ENCODE assay signal across 33 cellular contexts in genomic region chr7:3326246-3326645, GRCh38.
"Had no signal": no experiment of that assay in that cellular context is flagged by ENCODE, and none has a peak within 500 bp of the region (broad histone marks: within the 10 kb centered on the region; RNA-seq: fewer than 3 reads in every experiment).

No MANE protein-coding gene starts in this region.

- H3K9me3 Mint-ChIP-seq: activated B cell treated with CpG ODN at 0.5 μM for 24 hours; activated CD8-positive, alpha-beta T cell treated with anti-CD3 and anti-CD28 coated beads for 36 hours; activated naive CD8-positive, alpha-beta T cell treated with anti-CD3 and anti-CD28 coated beads for 36 hours; activated naive CD8-positive, alpha-beta T cell treated with anti-CD3 and anti-CD28 coated beads, Interleukin-2, amount 50 U/mL, for 24 hours; activated T-cell treated with anti-CD3 and anti-CD28 coated beads, Interleukin-2, amount 50 U/mL, for 4 hours; activated T-helper 17 cell treated with anti-CD3 and anti-CD28 coated beads, Interleukin-2, amount 50 U/mL, for 72 hours; T-helper 1 cell treated with Interleukin-12 subunit alpha and Interleukin-12 subunit beta and Interleukin-4 antibody, amounts not matched to agents 30 μg/mL and 1 μg/mL, for 36 hours had no signal

- H3K36me3 ChIP-seq: adrenal gland, ascending aorta, breast epithelium, cardiac muscle cell, colonic mucosa, heart left ventricle, WERI-Rb-1 had no signal

- H3K27ac ChIP-seq: adrenal gland, ascending aorta, breast epithelium, cardiac muscle cell, colonic mucosa, dorsolateral prefrontal cortex, heart left ventricle, WERI-Rb-1 had no signal

- H3K36me3 Mint-ChIP-seq: activated naive CD8-positive, alpha-beta T cell treated with anti-CD3 and anti-CD28 coated beads for 36 hours had no signal

- H3K4me3 ChIP-seq: adrenal gland, ascending aorta, breast epithelium, cardiac muscle cell, colonic mucosa, dorsolateral prefrontal cortex, heart left ventricle had no signal

- H3K27me3 ChIP-seq: adrenal gland, ascending aorta, breast epithelium, cardiac muscle cell, colonic mucosa, heart left ventricle had no signal

- H3K4me3 Mint-ChIP-seq: activated B cell treated with CpG ODN at 0.5 μM for 24 hours; activated CD8-positive, alpha-beta T cell treated with anti-CD3 and anti-CD28 coated beads for 36 hours; activated naive CD8-positive, alpha-beta T cell treated with anti-CD3 and anti-CD28 coated beads for 36 hours; activated naive CD8-positive, alpha-beta T cell treated with anti-CD3 and anti-CD28 coated beads, Interleukin-2, amount 50 U/mL, for 24 hours; activated T-cell treated with anti-CD3 and anti-CD28 coated beads, Interleukin-2, amount 50 U/mL, for 4 hours; activated T-helper 17 cell treated with anti-CD3 and anti-CD28 coated beads, Interleukin-2, amount 50 U/mL, for 72 hours; brain; dendritic cell treated with granulocyte-macrophage colony-stimulating factor and Interleukin-4, amounts not matched to agents 40 ng/mL and 50 ng/mL, for 4 days; endodermal cell; T-helper 1 cell treated with Interleukin-12 subunit alpha and Interleukin-12 subunit beta and Interleukin-4 antibody, amounts not matched to agents 30 μg/mL and 1 μg/mL, for 36 hours had no signal

- DNase-seq: activated B cell treated with CpG ODN at 0.5 μM for 24 hours; activated CD4-positive, alpha-beta T cell treated with anti-CD3 and anti-CD28 coated beads for 48 hours; activated CD4-positive, alpha-beta T cell treated with anti-CD3 and anti-CD28 coated beads, Interleukin-2, amount 50 U/mL, for 1 hour; activated CD4-positive, alpha-beta T cell treated with anti-CD3 and anti-CD28 coated beads, Interleukin-2, amount 50 U/mL, for 48 hours; activated CD8-positive, alpha-beta memory T cell treated with anti-CD3 and anti-CD28 coated beads for 24 hours; activated CD8-positive, alpha-beta T cell treated with anti-CD3 and anti-CD28 coated beads for 36 hours; activated effector memory CD4-positive, alpha-beta T cell treated with Interleukin-2 at 50 U/mL for 16 hours; activated gamma-delta T cell treated with Interleukin-2 at 50 U/mL for 16 hours; activated naive CD4-positive, alpha-beta T cell treated with anti-CD3 and anti-CD28 coated beads, Interleukin-2, amount 50 U/mL, for 16 hours; activated naive CD4-positive, alpha-beta T cell treated with Interleukin-2 at 50 U/mL for 16 hours; activated naive CD8-positive, alpha-beta T cell treated with anti-CD3 and anti-CD28 coated beads for 36 hours; activated naive CD8-positive, alpha-beta T cell treated with anti-CD3 and anti-CD28 coated beads, Interleukin-2, amount 50 U/mL, for 24 hours; activated T-cell treated with anti-CD3 and anti-CD28 coated beads, Interleukin-2, amount 50 U/mL, for 4 hours; adrenal gland; central memory CD4-positive, alpha-beta T cell; cerebellar nuclear complex; colonic mucosa; dorsolateral prefrontal cortex; effector memory CD4-positive, alpha-beta T cell; endodermal cell; foreskin fibroblast; heart left ventricle; T1000; WERI-Rb-1 had no signal

- H3K27ac Mint-ChIP-seq: activated B cell treated with CpG ODN at 0.5 μM for 24 hours; activated CD8-positive, alpha-beta T cell treated with anti-CD3 and anti-CD28 coated beads for 36 hours; activated naive CD8-positive, alpha-beta T cell treated with anti-CD3 and anti-CD28 coated beads for 36 hours; activated naive CD8-positive, alpha-beta T cell treated with anti-CD3 and anti-CD28 coated beads, Interleukin-2, amount 50 U/mL, for 24 hours; activated T-helper 17 cell treated with anti-CD3 and anti-CD28 coated beads, Interleukin-2, amount 50 U/mL, for 72 hours; brain; dendritic cell treated with granulocyte-macrophage colony-stimulating factor and Interleukin-4, amounts not matched to agents 40 ng/mL and 50 ng/mL, for 4 days; endodermal cell; T-helper 1 cell treated with Interleukin-12 subunit alpha and Interleukin-12 subunit beta and Interleukin-4 antibody, amounts not matched to agents 30 μg/mL and 1 μg/mL, for 36 hours had no signal

- H3K4me1 ChIP-seq: adrenal gland, ascending aorta, breast epithelium, colonic mucosa, heart left ventricle had no signal

- H3K27me3 Mint-ChIP-seq: activated naive CD8-positive, alpha-beta T cell treated with anti-CD3 and anti-CD28 coated beads for 36 hours; brain had no signal

- ATAC-seq: activated CD4-positive, CD25-positive, alpha-beta regulatory T cell treated with anti-CD3 and anti-CD28 coated beads, Interleukin-2, amount 50 U/mL, for 24 hours; activated CD8-positive, alpha-beta T cell treated with anti-CD3 and anti-CD28 coated beads for 36 hours; activated naive CD8-positive, alpha-beta T cell treated with anti-CD3 and anti-CD28 coated beads, Interleukin-2, amount 50 U/mL, for 24 hours; activated T-cell treated with anti-CD3 and anti-CD28 coated beads, Interleukin-2, amount 50 U/mL, for 4 hours; activated T-helper 17 cell treated with anti-CD3 and anti-CD28 coated beads, Interleukin-2, amount 50 U/mL, for 72 hours; esophagus mucosa; heart left ventricle had no signal

- H3K4me1 Mint-ChIP-seq: activated B cell treated with CpG ODN at 0.5 μM for 24 hours; activated naive CD8-positive, alpha-beta T cell treated with anti-CD3 and anti-CD28 coated beads, Interleukin-2, amount 50 U/mL, for 24 hours; activated T-helper 17 cell treated with anti-CD3 and anti-CD28 coated beads, Interleukin-2, amount 50 U/mL, for 72 hours; brain had no signal

- H3K9me3 ChIP-seq: adrenal gland, ascending aorta, breast epithelium, colonic mucosa had no signal
